Comparison of ENCODE assay signal across 1 cellular context in genomic region chr9:87640385-87640795, GRCh38.
A peak's percentile ranks its signal among the peaks of the same experiment; 100 is the strongest.
TF ChIP-seq lines count a peak whose summit lies in the region.

No MANE protein-coding gene starts in this region.

TF ChIP-seq in HEK293, 187 proteins besides CTCF, POLR2A, EP300 and RAD21 (continued from another document):
- 0 out of 2 replicates have a peak, but pooled peaks have one; percentile 33 for TF ChIP-seq ZNF692 (tag by site-specific recombination; IDR thresholded peaks at IDR 0.05)
- 0 out of 2 replicates have a peak, but pooled peaks have one; percentile 64 for TF ChIP-seq MZF1 (tag by site-specific recombination; IDR thresholded peaks at IDR 0.05; ENCODE audit: borderline replicate concordance)
- TF ChIP-seq PBX3 (CRISPR knock-in tag; IDR thresholded peaks at IDR 0.05): no peak
- no peak for TF ChIP-seq ZNF398 (tag by site-specific recombination; IDR thresholded peaks at IDR 0.05)
- no peak for TF ChIP-seq GLIS2 (tag by site-specific recombination; IDR thresholded peaks at IDR 0.05)
- TF ChIP-seq ZNF473 (tag by site-specific recombination; IDR thresholded peaks at IDR 0.05): no peak
- no peak for TF ChIP-seq ZNF747 (tag by site-specific recombination; IDR thresholded peaks at IDR 0.05)
- TF ChIP-seq ZNF843 (tag by site-specific recombination; IDR thresholded peaks at IDR 0.05): peak; percentile 36; the same call in 1 of the 2 replicates
- no peak for TF ChIP-seq HOXD13 (CRISPR knock-in tag; IDR thresholded peaks at IDR 0.05; ENCODE audit: borderline replicate concordance)
- TF ChIP-seq ZNF211 (tag by site-specific recombination; IDR thresholded peaks at IDR 0.05; ENCODE audit: low read depth): no peak
- TF ChIP-seq ZNF223 (tag by site-specific recombination; IDR thresholded peaks at IDR 0.05): no peak
- no peak for TF ChIP-seq ZNF175 (tag by site-specific recombination; IDR thresholded peaks at IDR 0.05)
- peak; percentile 49; the same call in 1 of the 2 replicates for TF ChIP-seq ZXDB (tag by site-specific recombination; IDR thresholded peaks at IDR 0.05)
- no peak for TF ChIP-seq ZNF311 (tag by site-specific recombination; IDR thresholded peaks at IDR 0.05; ENCODE audit: borderline replicate concordance)
- no peak for TF ChIP-seq KLF10 (tag by site-specific recombination; IDR thresholded peaks at IDR 0.05)
- no peak for TF ChIP-seq KLF17 (tag by site-specific recombination; IDR thresholded peaks at IDR 0.05)
- no peak for TF ChIP-seq BCL11A (tag by site-specific recombination; IDR thresholded peaks at IDR 0.05; ENCODE audit: low read depth)
- TF ChIP-seq SCRT2 (tag by site-specific recombination; IDR thresholded peaks at IDR 0.05): no peak
- peak; percentile 98 for TF ChIP-seq ZBTB44 (tag by site-specific recombination; IDR thresholded peaks at IDR 0.05)
- TF ChIP-seq ZNF404 (tag by site-specific recombination; IDR thresholded peaks at IDR 0.05): no peak
- no peak for TF ChIP-seq ZNF184 (tag by site-specific recombination; IDR thresholded peaks at IDR 0.05)
- no peak for TF ChIP-seq GFI1B (tag by site-specific recombination; IDR thresholded peaks at IDR 0.05)
- TF ChIP-seq ZBTB20 (tag by site-specific recombination; IDR thresholded peaks at IDR 0.05): no peak
- TF ChIP-seq ZNF639 (tag by site-specific recombination; IDR thresholded peaks at IDR 0.05): no peak
- no peak for TF ChIP-seq ZNF645 (tag by site-specific recombination; IDR thresholded peaks at IDR 0.05)
- peak; percentile 57; the same call in 1 of the 2 replicates for TF ChIP-seq ZBTB48 (tag by site-specific recombination; IDR thresholded peaks at IDR 0.05)
- TF ChIP-seq SP7 (tag by site-specific recombination; IDR thresholded peaks at IDR 0.05): no peak
- TF ChIP-seq ZNF341 (tag by site-specific recombination; IDR thresholded peaks at IDR 0.05; ENCODE audit: low read depth): no peak
- TF ChIP-seq ZNF324 (tag by site-specific recombination; IDR thresholded peaks at IDR 0.05): no peak
- no peak for TF ChIP-seq ZNF24 (tag by site-specific recombination; IDR thresholded peaks at IDR 0.05)
- no peak for TF ChIP-seq GLIS1 (tag by site-specific recombination; IDR thresholded peaks at IDR 0.05)
- TF ChIP-seq MEIS1 (CRISPR knock-in tag; IDR thresholded peaks at IDR 0.05; ENCODE audit: borderline replicate concordance): no peak
- TF ChIP-seq ZNF701 (tag by site-specific recombination; IDR thresholded peaks at IDR 0.05): no peak
- no peak for TF ChIP-seq ZNF146 (tag by site-specific recombination; IDR thresholded peaks at IDR 0.05)
- TF ChIP-seq BCL6B (tag by site-specific recombination; IDR thresholded peaks at IDR 0.05): no peak
- TF ChIP-seq ZNF19 (tag by site-specific recombination; IDR thresholded peaks at IDR 0.05; ENCODE audit: low read depth): no peak
- TF ChIP-seq ZNF394 (tag by site-specific recombination; IDR thresholded peaks at IDR 0.05; ENCODE audit: borderline replicate concordance): no peak
- peak; percentile 80 for TF ChIP-seq PRDM6 (tag by site-specific recombination; IDR thresholded peaks at IDR 0.05)
- TF ChIP-seq ZNF155 (tag by site-specific recombination; IDR thresholded peaks at IDR 0.05): no peak
- no peak for TF ChIP-seq ZNF280D (tag by site-specific recombination; IDR thresholded peaks at IDR 0.05)
- no peak for TF ChIP-seq ZNF626 (tag by site-specific recombination; IDR thresholded peaks at IDR 0.05)
- peak; percentile 79 for TF ChIP-seq FEZF1 (tag by site-specific recombination; IDR thresholded peaks at IDR 0.05)
- no peak for TF ChIP-seq ZNF76 (tag by site-specific recombination; IDR thresholded peaks at IDR 0.05; ENCODE audit: borderline replicate concordance, low read depth)
- TF ChIP-seq ZNF202 (tag by site-specific recombination; IDR thresholded peaks at IDR 0.05; ENCODE audit: borderline replicate concordance): no peak
- TF ChIP-seq PRDM4 (tag by site-specific recombination; IDR thresholded peaks at IDR 0.05): 0 out of 2 replicates have a peak, but pooled peaks have one; percentile 31
- no peak for TF ChIP-seq ZNF624 (tag by site-specific recombination; IDR thresholded peaks at IDR 0.05)
